ENCODE assay signal across 9 cellular contexts in genomic region chr6:149060985-149061760, GRCh38.
A peak's percentile ranks its signal among the peaks of the same experiment; 100 is the strongest.
DNase-seq lines count a peak whose midpoint lies in the region; ATAC-seq and TF ChIP-seq lines count a peak whose summit lies in the region.
"Had no signal": no experiment of that assay in that cellular context is flagged by ENCODE, and none has a peak within 500 bp of the region (broad histone marks: within the 10 kb centered on the region; RNA-seq: fewer than 3 reads in every experiment).

No MANE protein-coding gene starts in this region.

- no peaks in the 10 kb centered on the region for H3K36me3 ChIP-seq in left lung
- H3K36me3 ChIP-seq in neural progenitor cell, result no peaks in the 10 kb centered on the region
- H3K36me3 ChIP-seq: vagina had no signal

- peak overlapping the region; percentile 26 for H3K4me3 Mint-ChIP-seq in Calu3 (ENCODE audit: low read depth, unreplicated experiment)
- peak overlapping the region; percentile 68 for H3K4me3 Mint-ChIP-seq in activated CD4-positive, alpha-beta memory T cell treated with anti-CD3 and anti-CD28 coated beads for 36 hours
- no peak overlapping the region for H3K4me3 Mint-ChIP-seq in neural progenitor cell

- peaks cover 10% of the 10 kb centered on the region for H3K27me3 Mint-ChIP-seq in Calu3 (ENCODE audit: unreplicated experiment)
- no peaks in the 10 kb centered on the region for H3K27me3 Mint-ChIP-seq in activated CD4-positive, alpha-beta memory T cell treated with anti-CD3 and anti-CD28 coated beads for 36 hours
- no peaks in the 10 kb centered on the region for H3K27me3 Mint-ChIP-seq in neural progenitor cell (ENCODE audit: insufficient read depth, low read depth)

- CTCF ChIA-PET in Calu3 (lab: Charles Lee), result interaction anchor here (1.0 kb wide), 1 partner anchor 9 kb away, joined by 3 read pairs; no protein-coding TSS in a partner anchor
- CTCF ChIA-PET in activated CD4-positive, alpha-beta memory T cell treated with anti-CD3 and anti-CD28 coated beads for 36 hours (lab: Charles Lee), result interaction anchor here (1.3 to 1.4 kb wide), 2 partner anchors 14 to 371 kb away, joined by 4 to 7 read pairs; no protein-coding TSS in a partner anchor

- no peak overlapping the region for H3K4me2 ChIP-seq in neural progenitor cell

- peaks cover 0 to 12% of the 10 kb centered on the region in 2 donors for H3K27me3 ChIP-seq in left lung
- no peaks in the 10 kb centered on the region for H3K27me3 ChIP-seq in neural progenitor cell
- H3K27me3 ChIP-seq: vagina had no signal

- POLR2A ChIA-PET in activated CD4-positive, alpha-beta memory T cell treated with anti-CD3 and anti-CD28 coated beads for 36 hours (lab: Charles Lee), result interaction anchor here (0.8 to 3.5 kb wide), 4 partner anchors 14 to 258 kb away, joined by 3 to 24 read pairs (median 10); no protein-coding TSS in a partner anchor

- H3K9me3 Mint-ChIP-seq in Calu3 (ENCODE audit: low read depth, unreplicated experiment), result no peaks in the 10 kb centered on the region
- no peaks in the 10 kb centered on the region for H3K9me3 Mint-ChIP-seq in activated CD4-positive, alpha-beta memory T cell treated with anti-CD3 and anti-CD28 coated beads for 36 hours
- no peaks in the 10 kb centered on the region for H3K9me3 Mint-ChIP-seq in neural progenitor cell

- ATAC-seq in left lung (peak; percentile 8), GM18909 (IDR thresholded peaks at IDR 0.05; ENCODE audit: poor library complexity, unreplicated experiment) (no peak)

- H3K27ac Mint-ChIP-seq in Calu3 (ENCODE audit: unreplicated experiment), result no peak overlapping the region
- H3K27ac Mint-ChIP-seq in activated CD4-positive, alpha-beta memory T cell treated with anti-CD3 and anti-CD28 coated beads for 36 hours, result peak overlapping the region; percentile 91
- H3K27ac Mint-ChIP-seq in neural progenitor cell, result no peak overlapping the region

- no peak overlapping the region for H3K9ac ChIP-seq in neural progenitor cell

- peaks cover 7 to 22% of the 10 kb centered on the region in 2 donors for H3K4me1 ChIP-seq in left lung
- H3K4me1 ChIP-seq in neural progenitor cell, result peaks cover 12% of the 10 kb centered on the region

- H3K36me3 Mint-ChIP-seq in Calu3 (ENCODE audit: insufficient read depth, unreplicated experiment), result peaks cover 5% of the 10 kb centered on the region
- no peaks in the 10 kb centered on the region for H3K36me3 Mint-ChIP-seq in activated CD4-positive, alpha-beta memory T cell treated with anti-CD3 and anti-CD28 coated beads for 36 hours
- no peaks in the 10 kb centered on the region for H3K36me3 Mint-ChIP-seq in neural progenitor cell

- BruUV-seq in Calu3 (replicated peaks; lab: Mats Ljungman, UMichigan), result no TSS peak

- no peaks in the 10 kb centered on the region for H3F3A ChIP-seq in neural progenitor cell (ENCODE audit: low read depth)

- no peak for TF ChIP-seq CTCF in Calu3 (IDR thresholded peaks at IDR 0.05; ENCODE audit: unreplicated experiment)
- TF ChIP-seq CTCF in left lung (IDR thresholded peaks at IDR 0.05), result no peak
- no peak for TF ChIP-seq CTCF in neural progenitor cell (IDR thresholded peaks at IDR 0.05)

- H3K4me3 ChIP-seq in left lung (no peak overlapping the region), neural progenitor cell (no peak overlapping the region)
- H3K4me3 ChIP-seq: vagina had no signal

- intact Hi-C loops in Calu3 (cut with micrococcal nuclease; ENCODE audit: unreplicated experiment) (no loop called here), left lung (cut with DNase I) (no loop called here)
- intact Hi-C loops in activated CD4-positive, alpha-beta memory T cell treated with anti-CD3 and anti-CD28 coated beads for 36 hours (cut with micrococcal nuclease), result loop anchor here (1.0 to 2.0 kb wide), 3 partner anchors 16 to 29 kb away; no protein-coding TSS in a partner anchor

- H3K4me1 Mint-ChIP-seq in Calu3 (ENCODE audit: low read depth, unreplicated experiment), result peaks cover 12% of the 10 kb centered on the region
- H3K4me1 Mint-ChIP-seq in activated CD4-positive, alpha-beta memory T cell treated with anti-CD3 and anti-CD28 coated beads for 36 hours (ENCODE audit: low read depth), result peaks cover 65% of the 10 kb centered on the region
- peaks cover 10% of the 10 kb centered on the region for H3K4me1 Mint-ChIP-seq in neural progenitor cell

- no peak overlapping the region for H3K27ac ChIP-seq in left lung
- no peak overlapping the region for H3K27ac ChIP-seq in neural progenitor cell
- H3K27ac ChIP-seq: vagina had no signal

- H3K9me3 ChIP-seq in left lung, result no peaks in the 10 kb centered on the region
- no peaks in the 10 kb centered on the region for H3K9me3 ChIP-seq in neural progenitor cell (ENCODE audit: low read depth)
- H3K9me3 ChIP-seq: vagina had no signal

- DNase-seq in Calu3 (peak; percentile 44), NCI-H128 (lab: John Stamatoyannopoulos, UW; ENCODE audit: unreplicated experiment) (peak; percentile 73), left lung (no peak), LoVo (ENCODE audit: low spot score) (no peak), neural progenitor cell (ENCODE audit: low spot score) (no peak)
- DNase-seq in activated CD4-positive, alpha-beta memory T cell treated with anti-CD3 and anti-CD28 coated beads for 36 hours, result no peak
- DNase-seq in stimulated activated naive CD4-positive, alpha-beta T cell treated with Interleukin-2 at 50 U/mL for 16 hours (lab: John Stamatoyannopoulos, UW), result no peak

- H4K20me1 ChIP-seq in neural progenitor cell (ENCODE audit: low read depth), result no peaks in the 10 kb centered on the region

- H2AFZ ChIP-seq in neural progenitor cell (replicated peaks), result no peak overlapping the region

- no peaks in the 10 kb centered on the region for H3K79me2 ChIP-seq in neural progenitor cell (ENCODE audit: low read depth)

Comparison
In these comparisons a context has a peak if more than half of its experiments do, and no peak if none do; other contexts are left out.
1. DNase-seq: peak in Calu3 (single experiment) and NCI-H128 (single experiment); none in activated CD4-positive, alpha-beta memory T cell treated with anti-CD3 and anti-CD28 coated beads for 36 hours (single experiment), left lung (0 of 2), stimulated activated naive CD4-positive, alpha-beta T cell treated with Interleukin-2 at 50 U/mL for 16 hours (single experiment), LoVo (single experiment) and neural progenitor cell (single experiment).